Comparison of ENCODE assay signal across 8 cellular contexts in the genomic region with DNA sequence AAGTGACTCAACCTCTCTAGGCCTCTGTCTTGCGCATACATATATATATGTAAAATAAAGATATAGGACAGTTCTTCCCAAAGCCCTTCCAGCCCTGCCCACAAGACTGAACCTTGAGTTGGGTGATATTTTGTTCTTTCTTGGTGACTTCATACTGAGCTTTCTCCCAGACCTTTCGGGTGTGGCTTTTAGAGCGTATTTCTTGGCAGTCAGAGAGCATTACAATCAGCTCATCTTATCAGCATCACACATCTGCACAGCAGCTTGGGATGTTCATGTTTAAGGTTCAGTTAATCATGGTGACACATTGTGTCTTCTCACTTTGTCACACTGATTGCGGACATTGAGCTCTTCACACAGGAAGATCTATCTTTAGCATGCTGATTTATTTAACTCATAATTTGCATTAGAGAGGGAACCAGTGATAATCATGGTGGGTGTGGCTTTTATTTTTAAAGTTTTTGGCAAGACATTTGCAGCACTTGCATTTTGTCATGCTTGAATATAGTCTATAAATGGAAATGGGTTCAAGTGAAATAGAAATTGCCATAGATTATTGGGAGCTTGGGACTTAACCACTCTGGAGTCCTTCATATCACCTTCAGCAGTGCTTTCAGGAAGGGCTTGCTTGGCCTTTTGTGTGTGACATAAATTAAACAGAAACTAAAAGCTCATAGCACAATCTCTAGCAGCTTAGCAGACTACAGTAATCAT.
DNase-seq lines count a peak whose midpoint lies in the region; ATAC-seq, FAIRE-seq and TF ChIP-seq lines count a peak whose summit lies in the region.

No MANE protein-coding gene starts in this region.

- no peak for TF ChIP-seq POLR2A in H54 (IDR thresholded peaks at IDR 0.05; ENCODE audit: low read depth, low read length)

- peak; percentile 84 for FAIRE-seq in GM18507 (lab: Jason Lieb, UNC)
- FAIRE-seq in H54 (lab: Jason Lieb, UNC) = no peak

- H3K9me3 ChIP-seq in SK-N-MC (ENCODE audit: low read depth, low read length) = no peaks in the 10 kb centered on the region

- H3K27ac ChIP-seq in SK-N-MC = peak overlapping the region; percentile 10; the same call in 1 of the 2 replicates

- ATAC-seq in HG02678 (IDR thresholded peaks at IDR 0.05; ENCODE audit: unreplicated experiment) = peak; percentile 82

- H3K36me3 ChIP-seq in SK-N-MC (ENCODE audit: insufficient read depth, low read length) = no peaks in the 10 kb centered on the region

- no peak overlapping the region for H3K9ac ChIP-seq in SK-N-MC (ENCODE audit: insufficient read length)

- no peak for TF ChIP-seq CTCF in epithelial cell of esophagus (IDR thresholded peaks at IDR 0.05; ENCODE audit: insufficient read depth, low read depth, low read length, missing control alignments)

- DNase-seq in GM18507 (ENCODE audit: extremely low spot score, insufficient read length, low read depth) (no peak), SK-N-MC (ENCODE audit: low read depth, low spot score) (no peak), epithelial cell of esophagus (ENCODE audit: low read depth) (peak; percentile 19), DMS53 treated with DMSO at 0.1 percent for 48 hours (lab: John Stamatoyannopoulos, UW; ENCODE audit: unreplicated experiment) (no peak), H54 (ENCODE audit: insufficient read length, low spot score) (no peak), SW 1271 (lab: John Stamatoyannopoulos, UW) (no peak)
- DNase-seq in stimulated activated CD4-positive, alpha-beta T cell treated with anti-CD3 and anti-CD28 coated beads, Interleukin-1b, Interleukin-23, amount 100 ng/mL, for 24 hours (ENCODE audit: low read depth in 4 of 4, low spot score in 1 of 4) = peak in 3 of 4 experiments; percentile 16 to 51 (median 23)

- no peak overlapping the region for H3K4me3 ChIP-seq in SK-N-MC
- no peak overlapping the region for H3K4me3 ChIP-seq in epithelial cell of esophagus (ENCODE audit: low read length)

Comparison
In these comparisons a context has a peak if more than half of its experiments do, and no peak if none do; other contexts are left out.
1. DNase-seq: peak in epithelial cell of esophagus (single experiment) and stimulated activated CD4-positive, alpha-beta T cell treated with anti-CD3 and anti-CD28 coated beads, Interleukin-1b, Interleukin-23, amount 100 ng/mL, for 24 hours (3 of 4); none in GM18507 (single experiment), SK-N-MC (single experiment), DMS53 treated with DMSO at 0.1 percent for 48 hours (single experiment), H54 (single experiment) and SW 1271 (0 of 2).